ENCODE assay signal across 1 cellular context in genomic region chr1:16755932-16756331, GRCh38. TPM values are rescaled to one million over a fixed set of nuclear protein-coding genes. Genes with fewer than 3 reads are reported as not detected.
"Had no signal": no experiment of that assay in that cellular context is flagged by ENCODE, and none has a peak within 500 bp of the region (broad histone marks: within the 10 kb centered on the region; RNA-seq: fewer than 3 reads in every experiment).

No MANE protein-coding gene starts in this region.

RNA-seq across cellular contexts. Expression of gene RNU1-4, which starts 15.6 kb away (rescaled TPM):
- total RNA-seq: fibroblast of villous mesenchyme had no signal
